Comparison of ENCODE assay signal across 16 cellular contexts in genomic region chr4:22997358-22998224, GRCh38.
"Had no signal": no experiment of that assay in that cellular context is flagged by ENCODE, and none has a peak within 500 bp of the region (broad histone marks: within the 10 kb centered on the region; RNA-seq: fewer than 3 reads in every experiment).

No MANE protein-coding gene starts in this region.

- H3K9me3 ChIP-seq: pancreas, thyroid gland had no signal

- H3K4me1 ChIP-seq: heart left ventricle, pancreas, thyroid gland had no signal

- H3K4me3 ChIP-seq: heart left ventricle, pancreas, smooth muscle cell, thyroid gland had no signal

- DNase-seq: effector memory CD4-positive, alpha-beta T cell; heart left ventricle; hippocampal formation; mesendoderm; naive B cell; occipital lobe; pancreas; stimulated activated CD4-positive, alpha-beta T cell treated with anti-CD3 and anti-CD28 coated beads, Interleukin-2, amount 100 ng/mL, for 48 hours; stimulated activated naive CD4-positive, alpha-beta T cell treated with Interleukin-2 at 50 U/mL for 16 hours; thyroid gland had no signal

- H3K4me2 ChIP-seq: smooth muscle cell had no signal

- H3K27ac ChIP-seq: heart left ventricle, pancreas, thyroid gland had no signal

- FAIRE-seq: endometrium, frontal cortex, pancreas, urothelium cell line had no signal

- ATAC-seq: esophagus mucosa, heart left ventricle, pancreas, right cardiac atrium had no signal
